Comparison of ENCODE assay signal across 9 cellular contexts in genomic region chr2:197813093-197813787, GRCh38. TPM values are rescaled to one million over a fixed set of nuclear protein-coding genes. Genes with fewer than 3 reads are reported as not detected.
DNase-seq lines count a peak whose midpoint lies in the region; ATAC-seq and TF ChIP-seq lines count a peak whose summit lies in the region.
"Had no signal": no experiment of that assay in that cellular context is flagged by ENCODE, and none has a peak within 500 bp of the region (broad histone marks: within the 10 kb centered on the region; RNA-seq: fewer than 3 reads in every experiment).

No MANE protein-coding gene starts in this region.

- H3K4me2 ChIP-seq in mesenchymal stem cell (ENCODE audit: low read length, poor library complexity, severe bottlenecking), result no peak overlapping the region

- H3K4me3 ChIP-seq in astrocyte of the spinal cord (ENCODE audit: low read depth, low read length), result no peak overlapping the region
- no peak overlapping the region for H3K4me3 ChIP-seq in mesenchymal stem cell (ENCODE audit: insufficient read depth in 1 of 2, low read depth in 1 of 2, low read length in 2 of 2)

- H2BK5ac ChIP-seq in mesenchymal stem cell (ENCODE audit: low read depth, low read length, poor library complexity, severe bottlenecking), result no peak overlapping the region

- H3K36me3 Mint-ChIP-seq in activated CD4-positive, alpha-beta memory T cell treated with anti-CD3 and anti-CD28 coated beads, Interleukin-2, amount 10 ng/mL, durations not matched to agents 7 days and 5 days (ENCODE audit: low read depth), result no peaks in the 10 kb centered on the region

- peaks cover 8% of the 10 kb centered on the region for H3K27me3 Mint-ChIP-seq in activated CD4-positive, alpha-beta memory T cell treated with anti-CD3 and anti-CD28 coated beads, Interleukin-2, amount 10 ng/mL, durations not matched to agents 7 days and 5 days
- H3K27me3 Mint-ChIP-seq: activated naive CD8-positive, alpha-beta T cell treated with anti-CD3 and anti-CD28 coated beads, Interleukin-2, amount 10 ng/mL, durations not matched to agents 7 days and 5 days had no signal

- no peak overlapping the region for H3K27ac ChIP-seq in mesenchymal stem cell (ENCODE audit: low read length, poor library complexity, severe bottlenecking)

- H3K14ac ChIP-seq in mesenchymal stem cell (ENCODE audit: low read length in 2 of 2), result no peak overlapping the region

- TF ChIP-seq CTCF in LNCAP (IDR thresholded peaks at IDR 0.05) (peak; percentile 60), astrocyte of the spinal cord (IDR thresholded peaks at IDR 0.05; ENCODE audit: low read depth, low read length) (peak; percentile 68)

- H3K4me3 Mint-ChIP-seq in activated CD4-positive, alpha-beta memory T cell treated with anti-CD3 and anti-CD28 coated beads, Interleukin-2, amount 10 ng/mL, durations not matched to agents 7 days and 5 days, result no peak overlapping the region
- H3K4me3 Mint-ChIP-seq: activated naive CD8-positive, alpha-beta T cell treated with anti-CD3 and anti-CD28 coated beads, Interleukin-2, amount 10 ng/mL, durations not matched to agents 7 days and 5 days had no signal

- H3K27ac Mint-ChIP-seq in activated CD4-positive, alpha-beta memory T cell treated with anti-CD3 and anti-CD28 coated beads, Interleukin-2, amount 10 ng/mL, durations not matched to agents 7 days and 5 days, result no peak overlapping the region
- H3K27ac Mint-ChIP-seq: activated naive CD8-positive, alpha-beta T cell treated with anti-CD3 and anti-CD28 coated beads, Interleukin-2, amount 10 ng/mL, durations not matched to agents 7 days and 5 days had no signal

- H3K18ac ChIP-seq in mesenchymal stem cell (ENCODE audit: low read depth in 1 of 2, low read length in 2 of 2), result no peak overlapping the region

- peak; percentile 20 for DNase-seq in stimulated activated CD4-positive, alpha-beta T cell treated with anti-CD3 and anti-CD28 coated beads, Interleukin-4, amount 100 ng/mL, for 24 hours
- no peak for DNase-seq in stimulated activated CD4-positive, alpha-beta T cell treated with anti-CD3 and anti-CD28 coated beads, Interleukin-2, amount 100 ng/mL, for 48 hours
- peak; percentile 43 for DNase-seq in astrocyte of the spinal cord (ENCODE audit: low read depth, low spot score)
- DNase-seq in mesenchymal stem cell, result peak; percentile 54
- DNase-seq in occipital lobe (lab: John Stamatoyannopoulos, UW), result no peak
- no peak for DNase-seq in activated CD4-positive, alpha-beta memory T cell treated with anti-CD3 and anti-CD28 coated beads, Interleukin-2, amount 10 ng/mL, durations not matched to agents 7 days and 5 days
- DNase-seq: activated naive CD8-positive, alpha-beta T cell treated with anti-CD3 and anti-CD28 coated beads, Interleukin-2, amount 10 ng/mL, durations not matched to agents 7 days and 5 days had no signal

- POLR2A ChIA-PET in activated CD4-positive, alpha-beta memory T cell treated with anti-CD3 and anti-CD28 coated beads, Interleukin-2, amount 10 ng/mL, durations not matched to agents 7 days and 5 days (lab: Charles Lee), result no interaction called here

- H3K27me3 ChIP-seq in mesenchymal stem cell (ENCODE audit: control insufficient read depth in 1 of 2, insufficient read depth in 1 of 2, low read length in 2 of 2), result peaks cover 0 to 17% of the 10 kb centered on the region in 2 experiments

- no peak overlapping the region for H3K4ac ChIP-seq in mesenchymal stem cell (ENCODE audit: low read depth in 1 of 2, low read length in 2 of 2)

- H2BK15ac ChIP-seq in mesenchymal stem cell (ENCODE audit: low read depth, poor library complexity, severe bottlenecking), result no peak overlapping the region

- CTCF ChIA-PET in activated CD4-positive, alpha-beta memory T cell treated with anti-CD3 and anti-CD28 coated beads, Interleukin-2, amount 10 ng/mL, durations not matched to agents 7 days and 5 days (lab: Charles Lee), result interaction anchor here (0.8 to 2.7 kb wide), 10 partner anchors 9 to 483 kb away, joined by 3 to 17 read pairs (median 4); partner anchors contain the start of gene PLCL1

- no peak overlapping the region for H2AK5ac ChIP-seq in mesenchymal stem cell (ENCODE audit: low read length, severe bottlenecking)

- H3K9me3 Mint-ChIP-seq in activated CD4-positive, alpha-beta memory T cell treated with anti-CD3 and anti-CD28 coated beads, Interleukin-2, amount 10 ng/mL, durations not matched to agents 7 days and 5 days, result no peaks in the 10 kb centered on the region
- H3K9me3 Mint-ChIP-seq: activated naive CD8-positive, alpha-beta T cell treated with anti-CD3 and anti-CD28 coated beads, Interleukin-2, amount 10 ng/mL, durations not matched to agents 7 days and 5 days had no signal

- no CpG with 5 or more reads among the region's 3 CpGs for WGBS in mesenchymal stem cell

- no peaks in the 10 kb centered on the region for H3K79me1 ChIP-seq in mesenchymal stem cell (replicated peaks; ENCODE audit: low read length, poor library complexity, severe bottlenecking)

- H4K8ac ChIP-seq in mesenchymal stem cell (ENCODE audit: low read length), result no peak overlapping the region

- no peak overlapping the region for H3K23ac ChIP-seq in mesenchymal stem cell (ENCODE audit: low read length in 2 of 2)

- no peak overlapping the region for H3K9ac ChIP-seq in mesenchymal stem cell (ENCODE audit: low read length)

- peaks cover 13% of the 10 kb centered on the region for H3K4me1 Mint-ChIP-seq in activated CD4-positive, alpha-beta memory T cell treated with anti-CD3 and anti-CD28 coated beads, Interleukin-2, amount 10 ng/mL, durations not matched to agents 7 days and 5 days

- no peak overlapping the region for H2AFZ ChIP-seq in mesenchymal stem cell (ENCODE audit: low read depth, low read length)

- H2BK120ac ChIP-seq in mesenchymal stem cell (ENCODE audit: low read depth, low read length), result no peak overlapping the region

- H3K4me1 ChIP-seq in mesenchymal stem cell (ENCODE audit: control insufficient read depth, insufficient read depth, low read depth, low read length), result no peaks in the 10 kb centered on the region

- no peak overlapping the region for H2BK12ac ChIP-seq in mesenchymal stem cell (ENCODE audit: low read length in 2 of 2)

- no peaks in the 10 kb centered on the region for H3K9me3 ChIP-seq in mesenchymal stem cell (ENCODE audit: control insufficient read depth, low read length)

- no peaks in the 10 kb centered on the region for H3K36me3 ChIP-seq in mesenchymal stem cell (ENCODE audit: control insufficient read depth in 1 of 2, insufficient read depth in 2 of 2, low read depth in 1 of 2, low read length in 2 of 2)

- ATAC-seq in GM18868 (IDR thresholded peaks at IDR 0.05; ENCODE audit: unreplicated experiment), result no peak

- H4K91ac ChIP-seq in mesenchymal stem cell (ENCODE audit: low read length), result no peak overlapping the region

- in situ Hi-C loops in astrocyte of the spinal cord (cut with HindIII; ENCODE audit: low sequenced_read_pairs), result no loop called here

RNA-seq across cellular contexts. Expression of gene PLCL1, which starts 8.8 kb away (rescaled TPM):
- 0.18 TPM for polyA plus RNA-seq in mesenchymal stem cell (2013, experiment 1 of 2)
- 0.19 TPM for polyA plus RNA-seq in mesenchymal stem cell (2013, experiment 2 of 2)
- total RNA-seq in occipital lobe, result 26.0 TPM
- 1 to 10 TPM; 1.2 to 1.6 TPM for total RNA-seq in activated CD4-positive, alpha-beta memory T cell treated with anti-CD3 and anti-CD28 coated beads, Interleukin-2, amount 10 ng/mL, durations not matched to agents 7 days and 5 days

RNA-seq across cellular contexts. Expression of gene BOLL, which starts 28.1 kb away (rescaled TPM):
- not detected for polyA plus RNA-seq in mesenchymal stem cell (2013, experiment 1 of 2)
- not detected for polyA plus RNA-seq in mesenchymal stem cell (2013, experiment 2 of 2)
- not detected for total RNA-seq in occipital lobe
- total RNA-seq in activated CD4-positive, alpha-beta memory T cell treated with anti-CD3 and anti-CD28 coated beads, Interleukin-2, amount 10 ng/mL, durations not matched to agents 7 days and 5 days, result not detected
- total RNA-seq: activated naive CD8-positive, alpha-beta T cell treated with anti-CD3 and anti-CD28 coated beads, Interleukin-2, amount 10 ng/mL, durations not matched to agents 7 days and 5 days had no signal

Comparison
In these comparisons a context has a peak if more than half of its experiments do, and no peak if none do; other contexts are left out.
1. DNase-seq: peak in stimulated activated CD4-positive, alpha-beta T cell treated with anti-CD3 and anti-CD28 coated beads, Interleukin-4, amount 100 ng/mL, for 24 hours (single experiment), astrocyte of the spinal cord (single experiment) and mesenchymal stem cell (single experiment); none in stimulated activated CD4-positive, alpha-beta T cell treated with anti-CD3 and anti-CD28 coated beads, Interleukin-2, amount 100 ng/mL, for 48 hours (0 of 2), occipital lobe (single experiment) and activated CD4-positive, alpha-beta memory T cell treated with anti-CD3 and anti-CD28 coated beads, Interleukin-2, amount 10 ng/mL, durations not matched to agents 7 days and 5 days (single experiment).
2. RNA of gene PLCL1, which starts 8.8 kb away (total RNA-seq): 26.0 TPM in occipital lobe (single experiment); 1.2 to 1.6 TPM in activated CD4-positive, alpha-beta memory T cell treated with anti-CD3 and anti-CD28 coated beads, Interleukin-2, amount 10 ng/mL, durations not matched to agents 7 days and 5 days; every median in the first group is over 10 times any median in the second.